In genomic region chr6:37077459-37078296, GRCh38 we compare ENCODE assay signal across 11 cellular contexts.
DNase-seq lines count a peak whose midpoint lies in the region; ATAC-seq and TF ChIP-seq lines count a peak whose summit lies in the region.
"Had no signal": no experiment of that assay in that cellular context is flagged by ENCODE, and none has a peak within 500 bp of the region (broad histone marks: within the 10 kb centered on the region; RNA-seq: fewer than 3 reads in every experiment).

No MANE protein-coding gene starts in this region.

- H3K9me3 Mint-ChIP-seq in endothelial cell (ENCODE audit: unreplicated experiment), result no peaks in the 10 kb centered on the region
- H3K9me3 Mint-ChIP-seq: activated T-cell treated with anti-CD3 and anti-CD28 coated beads, Interleukin-2, amount 50 U/mL, for 24 hours had no signal

- intact Hi-C loops in left ventricle myocardium superior (cut with micrococcal nuclease), result no loop called here

- H3K4me1 Mint-ChIP-seq in endothelial cell (ENCODE audit: unreplicated experiment), result peaks cover 19% of the 10 kb centered on the region

- DNase-seq in EH (ENCODE audit: low read depth), result peak; percentile 97
- peak; percentile 86 for DNase-seq in astrocyte of the spinal cord (ENCODE audit: low read depth, low spot score)
- DNase-seq in left ventricle myocardium superior, result peak; percentile 91
- no peak for DNase-seq in endothelial cell (ENCODE audit: low spot score)
- DNase-seq in stimulated activated CD4-positive, alpha-beta T cell treated with anti-CD3 and anti-CD28 coated beads, Interleukin-12 subunit alpha, Interleukin-12 subunit beta, amount 100 ng/mL, for 4 hours, result no peak
- DNase-seq in NCI-H1694 (lab: John Stamatoyannopoulos, UW), result no peak
- no peak for DNase-seq in central memory CD4-positive, alpha-beta T cell
- DNase-seq: activated T-cell treated with anti-CD3 and anti-CD28 coated beads, Interleukin-2, amount 50 U/mL, for 24 hours; DMS153; PC-9 had no signal

- H3K27ac ChIP-seq in rectal smooth muscle tissue (ENCODE audit: low read depth, low read length), result peak overlapping the region; percentile 74
- H3K27ac ChIP-seq: PC-9 had no signal

- H3K4me1 ChIP-seq in rectal smooth muscle tissue (ENCODE audit: control insufficient read depth, insufficient read depth, low read length), result peaks cover 6% of the 10 kb centered on the region

- in situ Hi-C loops in astrocyte of the spinal cord (cut with HindIII; ENCODE audit: low sequenced_read_pairs), result no loop called here

- H3K36me3 ChIP-seq in rectal smooth muscle tissue (ENCODE audit: control insufficient read depth, insufficient read depth, low read length), result no peaks in the 10 kb centered on the region

- H3K27me3 ChIP-seq in rectal smooth muscle tissue (ENCODE audit: control insufficient read depth, insufficient read depth, low read length), result no peaks in the 10 kb centered on the region

- no peak overlapping the region for H3K4me3 Mint-ChIP-seq in endothelial cell (ENCODE audit: unreplicated experiment)
- H3K4me3 Mint-ChIP-seq: activated T-cell treated with anti-CD3 and anti-CD28 coated beads, Interleukin-2, amount 50 U/mL, for 24 hours had no signal

- peak; percentile 90 for ATAC-seq in left ventricle myocardium superior

- H3K9ac ChIP-seq in rectal smooth muscle tissue (ENCODE audit: low read length), result no peak overlapping the region

- H3K27me3 Mint-ChIP-seq in endothelial cell (ENCODE audit: unreplicated experiment), result peaks cover 2% of the 10 kb centered on the region
- H3K27me3 Mint-ChIP-seq: activated T-cell treated with anti-CD3 and anti-CD28 coated beads, Interleukin-2, amount 50 U/mL, for 24 hours had no signal

- no peaks in the 10 kb centered on the region for H3K36me3 Mint-ChIP-seq in endothelial cell (ENCODE audit: low read depth, unreplicated experiment)

- H3K27ac Mint-ChIP-seq in endothelial cell (ENCODE audit: unreplicated experiment), result no peak overlapping the region
- H3K27ac Mint-ChIP-seq: activated T-cell treated with anti-CD3 and anti-CD28 coated beads, Interleukin-2, amount 50 U/mL, for 24 hours had no signal

- H3K4me3 ChIP-seq in astrocyte of the spinal cord (ENCODE audit: low read depth, low read length) (no peak overlapping the region), rectal smooth muscle tissue (ENCODE audit: low read length) (peak overlapping the region; percentile 14)
- H3K4me3 ChIP-seq: PC-9 had no signal

- TF ChIP-seq CTCF in astrocyte of the spinal cord (IDR thresholded peaks at IDR 0.05; ENCODE audit: low read depth, low read length) (no peak), endothelial cell (IDR thresholded peaks at IDR 0.05; ENCODE audit: unreplicated experiment) (no peak)

Comparison
In these comparisons a context has a peak if more than half of its experiments do, and no peak if none do; other contexts are left out.
1. DNase-seq: peak in EH (single experiment), astrocyte of the spinal cord (single experiment) and left ventricle myocardium superior (single experiment); none in endothelial cell (single experiment), stimulated activated CD4-positive, alpha-beta T cell treated with anti-CD3 and anti-CD28 coated beads, Interleukin-12 subunit alpha, Interleukin-12 subunit beta, amount 100 ng/mL, for 4 hours (single experiment), NCI-H1694 (single experiment) and central memory CD4-positive, alpha-beta T cell (single experiment).